ENCODE assay signal across 7 cellular contexts in genomic region chr11:112555491-112556364, GRCh38.
DNase-seq lines count a peak whose midpoint lies in the region; ATAC-seq and TF ChIP-seq lines count a peak whose summit lies in the region.

No MANE protein-coding gene starts in this region.

- H3K4me3 ChIP-seq in MM.1S (ENCODE audit: low read length) (no peak overlapping the region), right lobe of liver (no peak overlapping the region)

- H3K36me3 ChIP-seq in MM.1S (replicated peaks; ENCODE audit: insufficient read depth, low read length) (no peaks in the 10 kb centered on the region), right lobe of liver (no peaks in the 10 kb centered on the region)

- no peaks in the 10 kb centered on the region for H3F3A ChIP-seq in MM.1S (ENCODE audit: insufficient read depth, low read length)

- H3K36me3 Mint-ChIP-seq in activated CD4-positive, alpha-beta T cell treated with anti-CD3 and anti-CD28 coated beads for 36 hours (ENCODE audit: low read depth) = no peaks in the 10 kb centered on the region
- H3K36me3 Mint-ChIP-seq in chondrocyte (ENCODE audit: low read depth) = peaks cover 1% of the 10 kb centered on the region

- H4K20me1 ChIP-seq in MM.1S (ENCODE audit: insufficient read depth, low read length) = no peaks in the 10 kb centered on the region

- H3K27ac ChIP-seq in MM.1S (ENCODE audit: low read length) (no peak overlapping the region), right lobe of liver (no peak overlapping the region)

- H3K9me3 ChIP-seq in MM.1S (replicated peaks; ENCODE audit: insufficient read depth, low read length) (no peaks in the 10 kb centered on the region), right lobe of liver (no peaks in the 10 kb centered on the region)

- no peaks in the 10 kb centered on the region for H3K4me1 ChIP-seq in MM.1S (ENCODE audit: low read length)
- no peaks in the 10 kb centered on the region for H3K4me1 ChIP-seq in right lobe of liver

- no peaks in the 10 kb centered on the region for H3K27me3 Mint-ChIP-seq in activated CD4-positive, alpha-beta T cell treated with anti-CD3 and anti-CD28 coated beads for 36 hours
- peaks cover 7% of the 10 kb centered on the region for H3K27me3 Mint-ChIP-seq in chondrocyte (ENCODE audit: low read depth)

- POLR2A ChIA-PET in activated CD4-positive, alpha-beta T cell treated with anti-CD3 and anti-CD28 coated beads for 36 hours (lab: Charles Lee) = no interaction called here

- intact Hi-C loops in activated CD4-positive, alpha-beta T cell treated with anti-CD3 and anti-CD28 coated beads for 36 hours (cut with DNase I, micrococcal nuclease) = loop anchor here (1.0 to 10.0 kb wide), 4 partner anchors 101 to 338 kb away; no protein-coding TSS in a partner anchor
- intact Hi-C loops in right lobe of liver (cut with DNase I) = loop anchor here in 1 of 2 donors (10.0 kb wide), 1 partner anchor 271 kb away; no protein-coding TSS in a partner anchor

- no peaks in the 10 kb centered on the region for H3K9me2 ChIP-seq in MM.1S (replicated peaks; ENCODE audit: insufficient read depth, low read length)

- CTCF ChIA-PET in activated CD4-positive, alpha-beta T cell treated with anti-CD3 and anti-CD28 coated beads for 36 hours (lab: Charles Lee) = interaction anchor here (0.6 to 4.3 kb wide), 30 partner anchors 9 to 1571 kb away, joined by 3 to 35 read pairs (median 4); no protein-coding TSS in a partner anchor

- no peak overlapping the region for H3K4me2 ChIP-seq in MM.1S (ENCODE audit: low read depth, low read length)

- no peaks in the 10 kb centered on the region for H3K9me3 Mint-ChIP-seq in activated CD4-positive, alpha-beta T cell treated with anti-CD3 and anti-CD28 coated beads for 36 hours (ENCODE audit: low read depth)
- peaks cover 8% of the 10 kb centered on the region for H3K9me3 Mint-ChIP-seq in chondrocyte (ENCODE audit: low read depth)

- peak; percentile 76 for TF ChIP-seq CTCF in GM12874 (IDR thresholded peaks at IDR 0.05; ENCODE audit: insufficient read depth, low read depth, low read length)
- TF ChIP-seq CTCF in MM.1S (IDR thresholded peaks at IDR 0.05; ENCODE audit: low read length) = peak; percentile 73
- TF ChIP-seq CTCF in chondrocyte (IDR thresholded peaks at IDR 0.05) = peak; percentile 74
- peak; percentile 62 to 76 (median 67) for TF ChIP-seq CTCF in right lobe of liver (IDR thresholded peaks at IDR 0.05)

- no peaks in the 10 kb centered on the region for H3K27me3 ChIP-seq in MM.1S (replicated peaks; ENCODE audit: insufficient read depth, low read length)
- no peaks in the 10 kb centered on the region for H3K27me3 ChIP-seq in right lobe of liver

- H3K4me3 Mint-ChIP-seq in activated CD4-positive, alpha-beta T cell treated with anti-CD3 and anti-CD28 coated beads for 36 hours = no peak overlapping the region
- no peak overlapping the region for H3K4me3 Mint-ChIP-seq in chondrocyte (ENCODE audit: unreplicated experiment)

- no peak overlapping the region for H3K9ac ChIP-seq in MM.1S (ENCODE audit: low read length)

- H3K27ac Mint-ChIP-seq in activated CD4-positive, alpha-beta T cell treated with anti-CD3 and anti-CD28 coated beads for 36 hours = no peak overlapping the region
- H3K27ac Mint-ChIP-seq in chondrocyte (ENCODE audit: unreplicated experiment) = no peak overlapping the region

- no peak for DNase-seq in MM.1S
- DNase-seq in activated CD4-positive, alpha-beta T cell treated with anti-CD3 and anti-CD28 coated beads for 36 hours = peak; percentile 86
- no peak for DNase-seq in chondrocyte (ENCODE audit: low spot score)
- peak; percentile 60 to 71 (median 63) for DNase-seq in right lobe of liver
- DNase-seq in stimulated activated CD8-positive, alpha-beta memory T cell treated with anti-CD3 and anti-CD28 coated beads, Interleukin-12 subunit alpha, Interleukin-12 subunit beta, amount 100 ng/mL, for 4 hours (ENCODE audit: low read depth) = peak; percentile 6
- DNase-seq in cerebellar nuclear complex (lab: John Stamatoyannopoulos, UW) = no peak

- peak; percentile 91 for ATAC-seq in activated CD4-positive, alpha-beta T cell treated with anti-CD3 and anti-CD28 coated beads for 36 hours
- peak; percentile 85 to 94 (median 88) for ATAC-seq in right lobe of liver

- WGBS in right lobe of liver (ENCODE audit: insufficient coverage, low coverage, low lambda C conversion rate, missing lambda C conversion rate) = 47% methylated on average over 5 of the region's 10 CpGs

- H2AFZ ChIP-seq in MM.1S (ENCODE audit: low read length) = no peak overlapping the region

- no peaks in the 10 kb centered on the region for H3K79me2 ChIP-seq in MM.1S (ENCODE audit: low read length)

- no peak for TF ChIP-seq POLR2A in right lobe of liver (IDR thresholded peaks at IDR 0.05)

- peaks cover 3% of the 10 kb centered on the region for H3K4me1 Mint-ChIP-seq in activated CD4-positive, alpha-beta T cell treated with anti-CD3 and anti-CD28 coated beads for 36 hours
- H3K4me1 Mint-ChIP-seq in chondrocyte (ENCODE audit: low read depth) = peaks cover 19% of the 10 kb centered on the region

Comparison
In these comparisons a context has a peak if more than half of its experiments do, and no peak if none do; other contexts are left out.
1. DNase-seq: peak in activated CD4-positive, alpha-beta T cell treated with anti-CD3 and anti-CD28 coated beads for 36 hours (single experiment), right lobe of liver (3 of 3) and stimulated activated CD8-positive, alpha-beta memory T cell treated with anti-CD3 and anti-CD28 coated beads, Interleukin-12 subunit alpha, Interleukin-12 subunit beta, amount 100 ng/mL, for 4 hours (single experiment); none in MM.1S (single experiment), chondrocyte (single experiment) and cerebellar nuclear complex (0 of 2).
2. Peak in every context shown above with its lines, with median percentiles within 50 percentile points of each other: CTCF ChIP-seq.